ENCODE assay signal across 8 cellular contexts in genomic region chr17:68462381-68463210, GRCh38. TPM values are rescaled to one million over a fixed set of nuclear protein-coding genes. Genes with fewer than 3 reads are reported as not detected.
A peak's percentile ranks its signal among the peaks of the same experiment; 100 is the strongest.
DNase-seq lines count a peak whose midpoint lies in the region; ATAC-seq and TF ChIP-seq lines count a peak whose summit lies in the region.

No MANE protein-coding gene starts in this region.

- H3K9me3 Mint-ChIP-seq in Calu3 (ENCODE audit: low read depth, unreplicated experiment) (no peaks in the 10 kb centered on the region), nephron progenitor cell (peaks cover 4% of the 10 kb centered on the region)

- TF ChIP-seq POLR2A in esophagus squamous epithelium (IDR thresholded peaks at IDR 0.05): peak in 1 of 4 donors; percentile 34

- BruUV-seq in Calu3 (replicated peaks; lab: Mats Ljungman, UMichigan): no TSS peak

- H3K79me2 ChIP-seq in OCI-LY3 (ENCODE audit: low read length): no peaks in the 10 kb centered on the region

- peaks cover 68% of the 10 kb centered on the region for H3K4me1 ChIP-seq in OCI-LY3 (ENCODE audit: low read length)
- peaks cover 4 to 49% (median 21%) of the 10 kb centered on the region in 3 donors for H3K4me1 ChIP-seq in esophagus squamous epithelium
- H3K4me1 ChIP-seq in thoracic aorta (ENCODE audit: control insufficient read depth in 1 of 2, low read depth in 2 of 2): peaks cover 5 to 11% of the 10 kb centered on the region in 2 donors

- H3K27ac Mint-ChIP-seq in Calu3 (ENCODE audit: unreplicated experiment): no peak overlapping the region
- no peak overlapping the region for H3K27ac Mint-ChIP-seq in nephron progenitor cell

- peak; percentile 76 for DNase-seq in Calu3
- DNase-seq in KG1 (lab: John Stamatoyannopoulos, UW): peak; percentile 77
- DNase-seq in activated T-cell treated with anti-CD3 and anti-CD28 coated beads for 4 hours: peak; percentile 64
- DNase-seq in esophagus squamous epithelium (lab: John Stamatoyannopoulos, UW): no peak
- peak; percentile 70 for DNase-seq in nephron progenitor cell
- no peak for DNase-seq in thoracic aorta (ENCODE audit: low spot score)

- H3K4me1 Mint-ChIP-seq in Calu3 (ENCODE audit: low read depth, unreplicated experiment): peaks cover 23% of the 10 kb centered on the region
- peaks cover 46% of the 10 kb centered on the region for H3K4me1 Mint-ChIP-seq in nephron progenitor cell

- peak; percentile 39 for ATAC-seq in GM21367 (IDR thresholded peaks at IDR 0.05; ENCODE audit: unreplicated experiment)
- peak; percentile 66 for ATAC-seq in thoracic aorta (ENCODE audit: insufficient number of reproducible peaks, low FRiP score, low read depth)

- H3K4me3 Mint-ChIP-seq in Calu3 (ENCODE audit: low read depth, unreplicated experiment) (no peak overlapping the region), nephron progenitor cell (no peak overlapping the region)

- peak overlapping the region; percentile 34 for H3K9ac ChIP-seq in OCI-LY3 (ENCODE audit: low read length)

- H3K4me3 ChIP-seq in OCI-LY3 (ENCODE audit: low read length): peak overlapping the region; percentile 60
- no peak overlapping the region for H3K4me3 ChIP-seq in esophagus squamous epithelium
- no peak overlapping the region for H3K4me3 ChIP-seq in thoracic aorta

- 39 to 41% methylated on average over 14 of the region's 15 CpGs for WGBS in esophagus squamous epithelium, 2 donors

- 0 out of 2 replicates have a peak overlapping the region, but pooled peaks have one; percentile 64 for H2AFZ ChIP-seq in OCI-LY3 (ENCODE audit: low read depth, low read length)

- peak overlapping the region; percentile 81 for H3K4me2 ChIP-seq in OCI-LY3 (ENCODE audit: low read length)

- intact Hi-C loops in Calu3 (cut with micrococcal nuclease; ENCODE audit: unreplicated experiment): loop anchor here (1.0 to 10.0 kb wide), 3 partner anchors 26 to 498 kb away; no protein-coding TSS in a partner anchor
- intact Hi-C loops in esophagus squamous epithelium (cut with DNase I): loop anchor here (10.0 kb wide), 1 partner anchor 288 kb away; no protein-coding TSS in a partner anchor

- H3K9me3 ChIP-seq in OCI-LY3 (ENCODE audit: insufficient read depth, low read length) (no peaks in the 10 kb centered on the region), esophagus squamous epithelium (no peaks in the 10 kb centered on the region), thoracic aorta (no peaks in the 10 kb centered on the region)

- TF ChIP-seq CTCF in Calu3 (IDR thresholded peaks at IDR 0.05; ENCODE audit: unreplicated experiment) (peak; percentile 55), OCI-LY3 (IDR thresholded peaks at IDR 0.05; ENCODE audit: low read depth, low read length) (peak; percentile 75), esophagus squamous epithelium (IDR thresholded peaks at IDR 0.05) (peak in 5 of 6 experiments; percentile 70 to 88 (median 74)), nephron progenitor cell (IDR thresholded peaks at IDR 0.05) (peak; percentile 67), thoracic aorta (IDR thresholded peaks at IDR 0.05) (peak; percentile 77)

- H4K20me1 ChIP-seq in OCI-LY3 (ENCODE audit: insufficient read depth, low read length): no peaks in the 10 kb centered on the region

- peaks cover 7% of the 10 kb centered on the region for H3K27me3 Mint-ChIP-seq in Calu3 (ENCODE audit: unreplicated experiment)
- peaks cover 29% of the 10 kb centered on the region for H3K27me3 Mint-ChIP-seq in nephron progenitor cell (ENCODE audit: low read depth, poor library complexity)

- H3K27ac ChIP-seq in OCI-LY3 (ENCODE audit: low read length) (no peak overlapping the region), esophagus squamous epithelium (peak overlapping the region in 2 of 4 donors; percentile 15 to 68), thoracic aorta (no peak overlapping the region)

- H3K36me3 Mint-ChIP-seq in Calu3 (ENCODE audit: insufficient read depth, unreplicated experiment) (peaks cover 7% of the 10 kb centered on the region), nephron progenitor cell (ENCODE audit: low read depth) (no peaks in the 10 kb centered on the region)

- H3K27me3 ChIP-seq in OCI-LY3 (ENCODE audit: low read depth, low read length): no peaks in the 10 kb centered on the region
- H3K27me3 ChIP-seq in esophagus squamous epithelium: no peaks in the 10 kb centered on the region
- H3K27me3 ChIP-seq in thoracic aorta (replicated peaks; ENCODE audit: insufficient read depth): no peaks in the 10 kb centered on the region

- CTCF ChIA-PET in Calu3 (lab: Charles Lee): interaction anchor here (0.7 to 0.8 kb wide), 2 partner anchors 289 to 312 kb away, joined by 3 read pairs; no protein-coding TSS in a partner anchor

- no peaks in the 10 kb centered on the region for H3K36me3 ChIP-seq in OCI-LY3 (replicated peaks; ENCODE audit: low read depth, low read length)
- H3K36me3 ChIP-seq in esophagus squamous epithelium: no peaks in the 10 kb centered on the region
- H3K36me3 ChIP-seq in thoracic aorta: no peaks in the 10 kb centered on the region

RNA-seq across cellular contexts. Expression of gene WIPI1, which starts 5.3 kb away (rescaled TPM):
- 37.0 and 43.4 TPM in 2 replicates for total RNA-seq in Calu3 (2022)
- 10 to 100 TPM; 23.0 to 32.2 (median 25.5) TPM for total RNA-seq in esophagus squamous epithelium
- 10 to 100 TPM; 54.2 to 58.3 TPM for total RNA-seq in thoracic aorta

RNA-seq across cellular contexts. Expression of gene PRKAR1A, which starts 49.6 kb away (rescaled TPM):
- total RNA-seq in Calu3 (2022) (239 and 248 TPM in 2 replicates), esophagus squamous epithelium (100 to 1,000 TPM; 137 to 195 (median 187) TPM), thoracic aorta (100 to 1,000 TPM; 345 to 412 TPM)

Comparison
In these comparisons a context has a peak if more than half of its experiments do, and no peak if none do; other contexts are left out.
1. DNase-seq: peak in Calu3 (single experiment), KG1 (single experiment), activated T-cell treated with anti-CD3 and anti-CD28 coated beads for 4 hours (single experiment) and nephron progenitor cell (single experiment); none in esophagus squamous epithelium (single experiment) and thoracic aorta (single experiment).
2. Peak in every context shown above with its lines, with median percentiles within 50 percentile points of each other: CTCF ChIP-seq.